In the genomic region with DNA sequence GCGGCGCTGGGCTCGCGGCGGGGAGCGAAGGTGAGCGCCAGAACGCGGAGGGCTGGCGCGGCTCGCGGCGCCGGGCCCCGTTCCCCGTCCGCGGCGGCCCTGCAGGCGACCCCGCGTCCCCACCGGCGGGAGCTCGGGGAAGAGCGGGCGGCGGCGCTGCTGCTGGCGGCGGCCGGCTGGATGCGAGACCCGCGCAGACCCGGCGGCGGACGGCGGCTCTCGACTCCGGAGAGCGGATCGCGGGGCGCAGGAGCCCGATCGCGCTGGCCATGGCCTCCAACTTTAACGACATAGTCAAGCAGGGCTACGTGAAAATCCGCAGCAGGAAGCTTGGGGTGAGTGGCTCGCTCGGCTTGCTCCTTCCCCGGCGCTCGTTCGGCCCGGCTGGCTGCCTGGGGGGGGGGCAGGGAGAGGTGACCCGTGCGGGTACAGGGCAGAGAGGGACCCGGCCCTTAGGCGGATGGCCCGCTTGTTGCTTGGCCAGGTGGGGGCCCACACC, we compare ENCODE assay signal across 1 cellular context.
TF ChIP-seq lines count a peak whose summit lies in the region.

No MANE protein-coding gene starts in this region.

TF ChIP-seq in H1, 55 proteins besides CTCF, POLR2A, EP300 and RAD21:
- no peak for TF ChIP-seq JUND (IDR thresholded peaks at IDR 0.05; ENCODE audit: low read length)
- no peak for TF ChIP-seq YY1 (IDR thresholded peaks at IDR 0.05; ENCODE audit: low read depth, low read length)
- no peak for TF ChIP-seq SIN3A (conservative IDR thresholded peaks at IDR 0.05 in 1 of 2, IDR thresholded peaks at IDR 0.05 in 1 of 2; ENCODE audit: low read depth in 1 of 2, low read length in 2 of 2)
- TF ChIP-seq TAF7 (optimal IDR thresholded peaks at IDR 0.05; ENCODE audit: borderline replicate concordance, low read depth, low read length), result no peak
- no peak; the same call in 1 of the 2 replicates for TF ChIP-seq RBBP5 (IDR thresholded peaks at IDR 0.05; ENCODE audit: borderline replicate concordance, low read depth, low read length)
- no peak for TF ChIP-seq EZH2 (IDR thresholded peaks at IDR 0.05; ENCODE audit: low read depth, low read length, severe bottlenecking)
- no peak for TF ChIP-seq HDAC2 (IDR thresholded peaks at IDR 0.05; ENCODE audit: borderline replicate concordance in 1 of 2, low read depth in 2 of 2, low read length in 2 of 2)
- TF ChIP-seq SRF (IDR thresholded peaks at IDR 0.05; ENCODE audit: low read depth, low read length), result no peak
- no peak for TF ChIP-seq SAP30 (IDR thresholded peaks at IDR 0.05; ENCODE audit: insufficient read depth, insufficient replicate concordance, low read length)
- no peak for TF ChIP-seq GTF2F1 (IDR thresholded peaks at IDR 0.05; ENCODE audit: borderline replicate concordance, low read depth, low read length)
- TF ChIP-seq MAFK (IDR thresholded peaks at IDR 0.05; ENCODE audit: low read depth, low read length), result no peak
- no peak for TF ChIP-seq ASH2L (IDR thresholded peaks at IDR 0.05; ENCODE audit: low read length)
- no peak for TF ChIP-seq ATF3 (IDR thresholded peaks at IDR 0.05; ENCODE audit: insufficient read depth, low read depth, low read length)
